ENCODE assay signal across 19 cellular contexts in genomic region chr16:86670835-86671234, GRCh38.
A peak's percentile ranks its signal among the peaks of the same experiment; 100 is the strongest.
DNase-seq lines count a peak whose midpoint lies in the region; ATAC-seq and TF ChIP-seq lines count a peak whose summit lies in the region.
"Had no signal": no experiment of that assay in that cellular context is flagged by ENCODE, and none has a peak within 500 bp of the region (broad histone marks: within the 10 kb centered on the region; RNA-seq: fewer than 3 reads in every experiment).

No MANE protein-coding gene starts in this region.

- H3K9me3 ChIP-seq in heart right ventricle (peaks cover 0 to 7% (median 0%) of the 10 kb centered on the region in 11 donors), esophagus squamous epithelium (no peaks in the 10 kb centered on the region), tibial artery (no peaks in the 10 kb centered on the region), tibial nerve (peaks cover 0 to 6% (median 0%) of the 10 kb centered on the region in 4 donors)

- DNase-seq in heart right ventricle, result no peak
- no peak for DNase-seq in left cardiac atrium
- no peak for DNase-seq in esophagus squamous epithelium (lab: John Stamatoyannopoulos, UW)
- DNase-seq in tibial artery, result no peak
- DNase-seq in NCI-H526 treated with DMSO at 0.1 percent for 48 hours (lab: John Stamatoyannopoulos, UW), result no peak
- DNase-seq in hypothalamus (lab: John Stamatoyannopoulos, UW), result no peak
- no peak for DNase-seq in tibial nerve (ENCODE audit: low spot score in 2 of 2)
- DNase-seq: 8988T; DMS79 treated with DMSO at 0.1 percent for 48 hours; HFFc6; NCI-H1092 treated with DMSO at 0.1 percent for 48 hours; NCI-H146; NCI-H2081 treated with DMSO at 0.1 percent for 48 hours; NCI-H748 treated with DMSO at 0.1 percent for 48 hours; NK-92 treated with Interleukin-12 subunit alpha and Interleukin-12 subunit beta, amount 100 ng/mL, for 24 hours; Right ventricle myocardium superior had no signal

- ATAC-seq in heart right ventricle, result no peak
- no peak for ATAC-seq in left cardiac atrium

- H3K27me3 Mint-ChIP-seq in nephron (ENCODE audit: low read depth), result peaks cover 55% of the 10 kb centered on the region
- H3K27me3 Mint-ChIP-seq: IgD-negative memory B cell had no signal

- H3K27ac ChIP-seq in heart right ventricle, result peak overlapping the region in 8 of 10 donors; percentile 9 to 76 (median 59)
- peak overlapping the region in 3 of 4 donors; percentile 55 to 60 (median 59) for H3K27ac ChIP-seq in esophagus squamous epithelium
- peak overlapping the region; percentile 58 for H3K27ac ChIP-seq in tibial artery
- H3K27ac ChIP-seq in tibial nerve, result no peak overlapping the region

- peaks cover 59% of the 10 kb centered on the region for H3K4me1 Mint-ChIP-seq in nephron
- H3K4me1 Mint-ChIP-seq: B cell had no signal

- no peaks in the 10 kb centered on the region for H3K36me3 ChIP-seq in heart right ventricle
- H3K36me3 ChIP-seq in esophagus squamous epithelium, result no peaks in the 10 kb centered on the region
- H3K36me3 ChIP-seq in tibial artery, result no peaks in the 10 kb centered on the region
- no peaks in the 10 kb centered on the region for H3K36me3 ChIP-seq in tibial nerve

- peaks cover 4% of the 10 kb centered on the region for H3K36me3 Mint-ChIP-seq in nephron (ENCODE audit: low read depth)
- H3K36me3 Mint-ChIP-seq: IgD-negative memory B cell had no signal

- TF ChIP-seq POLR2A in esophagus squamous epithelium (IDR thresholded peaks at IDR 0.05), result no peak
- TF ChIP-seq POLR2A in tibial nerve (IDR thresholded peaks at IDR 0.05), result no peak

- peaks cover 4% of the 10 kb centered on the region for H3K9me3 Mint-ChIP-seq in nephron

- 84 to 85% methylated on average over 11 of the region's 11 CpGs for WGBS in heart right ventricle, 2 donors
- 54 to 81% methylated on average over 6 to 9 of the region's 11 CpGs for WGBS in esophagus squamous epithelium, 2 donors
- 88 to 93% methylated on average over 11 of the region's 11 CpGs for WGBS in tibial nerve, 2 donors

- H3K4me3 ChIP-seq in heart right ventricle (no peak overlapping the region), esophagus squamous epithelium (no peak overlapping the region), tibial artery (no peak overlapping the region), tibial nerve (no peak overlapping the region)

- H3K27me3 ChIP-seq in heart right ventricle (peaks cover 0 to 54% (median 28%) of the 10 kb centered on the region in 7 donors), esophagus squamous epithelium (peaks cover 0 to 80% (median 0%) of the 10 kb centered on the region in 4 donors), tibial artery (no peaks in the 10 kb centered on the region), tibial nerve (peaks cover 0 to 13% of the 10 kb centered on the region in 2 donors)

- peak overlapping the region; percentile 36 to 80 (median 75) for H3K27ac Mint-ChIP-seq in nephron
- H3K27ac Mint-ChIP-seq: B cell, IgD-negative memory B cell had no signal

- intact Hi-C loops in heart right ventricle (cut with DNase I), result no loop called here
- intact Hi-C loops in left cardiac atrium (cut with DNase I), result no loop called here
- intact Hi-C loops in esophagus squamous epithelium (cut with DNase I), result no loop called here
- intact Hi-C loops in tibial artery (cut with DNase I; ENCODE audit: low total_unique reads), result no loop called here

- no peak for TF ChIP-seq EP300 in tibial nerve (IDR thresholded peaks at IDR 0.05)

- H3K4me1 ChIP-seq in heart right ventricle, result peaks cover 0 to 48% (median 27%) of the 10 kb centered on the region in 9 donors
- H3K4me1 ChIP-seq in esophagus squamous epithelium, result peaks cover 0 to 25% (median 8%) of the 10 kb centered on the region in 3 donors
- H3K4me1 ChIP-seq in tibial artery, result peaks cover 0 to 36% (median 15%) of the 10 kb centered on the region in 4 donors
- H3K4me1 ChIP-seq in tibial nerve, result peaks cover 0 to 26% (median 0%) of the 10 kb centered on the region in 4 donors

- TF ChIP-seq CTCF in heart right ventricle (IDR thresholded peaks at IDR 0.05) (no peak), esophagus squamous epithelium (IDR thresholded peaks at IDR 0.05) (no peak), nephron (IDR thresholded peaks at IDR 0.05; ENCODE audit: unreplicated experiment in 3 of 3) (no peak), tibial artery (IDR thresholded peaks at IDR 0.05) (no peak), tibial nerve (IDR thresholded peaks at IDR 0.05) (no peak)

- H3K4me3 Mint-ChIP-seq in nephron, result peak overlapping the region in 1 of 3 experiments; percentile 4
- H3K4me3 Mint-ChIP-seq: B cell, IgD-negative memory B cell had no signal

Comparison
In these comparisons a context has a peak if more than half of its experiments do, and no peak if none do; other contexts are left out.
1. H3K27ac ChIP-seq: peak in heart right ventricle (8 of 10), esophagus squamous epithelium (3 of 4) and tibial artery (2 of 2); none in tibial nerve (0 of 4).